In the genomic region with DNA sequence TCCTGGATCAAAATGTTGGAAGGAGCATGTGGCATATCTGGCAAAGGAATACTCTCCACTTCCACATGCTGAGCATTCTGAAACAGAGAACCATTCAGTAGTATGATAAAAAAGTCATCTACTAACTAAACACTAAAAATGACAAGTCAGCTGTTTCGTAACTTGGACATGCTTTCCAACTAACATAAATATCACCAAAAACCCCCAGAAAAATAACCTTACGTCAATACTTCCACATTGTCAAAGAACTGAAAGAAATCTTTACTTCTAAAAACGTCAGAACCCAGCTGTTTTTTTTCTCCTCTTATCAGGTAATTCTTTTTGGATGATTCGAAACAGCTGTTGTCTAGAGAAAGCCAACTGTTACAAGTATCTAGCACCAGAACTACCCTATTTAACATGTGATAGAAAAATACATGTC, we compare ENCODE assay signal across 24 cellular contexts. TPM values are rescaled to one million over a fixed set of nuclear protein-coding genes. Genes with fewer than 3 reads are reported as not detected.
DNase-seq lines count a peak whose midpoint lies in the region; ATAC-seq, FAIRE-seq and TF ChIP-seq lines count a peak whose summit lies in the region.
"Had no signal": no experiment of that assay in that cellular context is flagged by ENCODE, and none has a peak within 500 bp of the region (broad histone marks: within the 10 kb centered on the region; RNA-seq: fewer than 3 reads in every experiment).

No MANE protein-coding gene starts in this region.

- H3K27ac ChIP-seq in CD4-positive, CD25-positive, alpha-beta regulatory T cell (ENCODE audit: insufficient read depth, low read length, poor library complexity, severe bottlenecking): no peak overlapping the region
- H3K27ac ChIP-seq in GM12878 (ENCODE audit: control insufficient read depth, insufficient read depth) (no peak overlapping the region), right cardiac atrium (ENCODE audit: low read length) (no peak overlapping the region)
- H3K27ac ChIP-seq: esophagus squamous epithelium, HL-60, prostate gland, stomach had no signal

- intact Hi-C loops in GM12878 (cut with micrococcal nuclease; ENCODE audit: unreplicated experiment): no loop called here
- intact Hi-C loops in right cardiac atrium (cut with DNase I): no loop called here
- intact Hi-C loops in activated T-helper 2 cell treated with anti-CD3 and anti-CD28 coated beads, Interferon-gamma antibody, Interleukin-2, Interleukin-4, amounts not matched to agents 10 μg/mL and 5 μg/mL and 100 μg/mL, durations not matched to agents 14 hours and 24 hours and 36 hours (cut with micrococcal nuclease): no loop called here

- no peak for TF ChIP-seq RAD21 in GM12878 (IDR thresholded peaks at IDR 0.05; ENCODE audit: insufficient read depth, low read depth, low read length)

- no peaks in the 10 kb centered on the region for H3K27me3 ChIP-seq in CD4-positive, CD25-positive, alpha-beta regulatory T cell (ENCODE audit: control insufficient read depth, insufficient read depth, low read length)
- H3K27me3 ChIP-seq in GM12878 (replicated peaks in 1 of 2; ENCODE audit: control insufficient read depth in 2 of 2, insufficient read depth in 2 of 2, low read length in 1 of 2) (no peaks in the 10 kb centered on the region), right cardiac atrium (ENCODE audit: control insufficient read depth, insufficient read depth) (no peaks in the 10 kb centered on the region)
- H3K27me3 ChIP-seq: esophagus squamous epithelium, stomach had no signal

- H3K27me3 Mint-ChIP-seq in CD4-positive, CD25-positive, alpha-beta regulatory T cell: no peaks in the 10 kb centered on the region
- H3K27me3 Mint-ChIP-seq in activated T-helper 2 cell treated with anti-CD3 and anti-CD28 coated beads, Interferon-gamma antibody, Interleukin-2, Interleukin-4, amounts not matched to agents 10 μg/mL and 5 μg/mL and 100 μg/mL, durations not matched to agents 14 hours and 24 hours and 36 hours (ENCODE audit: low read depth): no peaks in the 10 kb centered on the region

- no peak for TF ChIP-seq CTCF in GM12878 (IDR thresholded peaks at IDR 0.05 in 2 of 3, conservative IDR thresholded peaks at IDR 0.05 in 1 of 3; ENCODE audit: control insufficient read depth in 2 of 3, extremely low read depth in 1 of 3, insufficient read depth in 1 of 3, low read depth in 3 of 3, low read length in 3 of 3)

- no peak for FAIRE-seq in GM12878 (lab: Jason Lieb, UNC)
- FAIRE-seq: colon had no signal

- no peak for DNase-seq in CD4-positive, CD25-positive, alpha-beta regulatory T cell
- no peak for DNase-seq in GM12878 (ENCODE audit: low read depth, low spot score)
- DNase-seq in right cardiac atrium: no peak
- DNase-seq in activated T-helper 2 cell treated with anti-CD3 and anti-CD28 coated beads, Interferon-gamma antibody, Interleukin-2, Interleukin-4, amounts not matched to agents 10 μg/mL and 5 μg/mL and 100 μg/mL, durations not matched to agents 14 hours and 24 hours and 36 hours (ENCODE audit: low spot score): no peak
- DNase-seq in retina: no peak
- DNase-seq: activated CD4-positive, alpha-beta T cell treated with anti-CD3 and anti-CD28 coated beads for 48 hours; activated CD8-positive, alpha-beta memory T cell treated with anti-CD3 and anti-CD28 coated beads, Interleukin-2, amount 50 U/mL, for 48 hours; activated naive CD4-positive, alpha-beta T cell treated with anti-CD3 and anti-CD28 coated beads for 36 hours; AML-193; COR-L47; esophagus squamous epithelium; head of caudate nucleus; NCI-H82; SHP77 treated with DMSO at 0.1 percent for 48 hours; stimulated activated CD4-positive, alpha-beta T cell treated with anti-CD3 and anti-CD28 coated beads, Interleukin-2, amount 100 ng/mL, for 48 hours; stomach; trophoblast cell had no signal

- no peaks in the 10 kb centered on the region for H3K4me1 ChIP-seq in CD4-positive, CD25-positive, alpha-beta regulatory T cell (ENCODE audit: control insufficient read depth, insufficient read depth, low read length, poor library complexity, severe bottlenecking)
- H3K4me1 ChIP-seq in GM12878 (ENCODE audit: control insufficient read depth, insufficient read depth, low read length) (no peaks in the 10 kb centered on the region), right cardiac atrium (ENCODE audit: control insufficient read depth, insufficient read depth, low read length) (no peaks in the 10 kb centered on the region)
- H3K4me1 ChIP-seq: esophagus squamous epithelium, prostate gland had no signal

- WGBS in GM12878 (ENCODE audit: insufficient coverage, insufficient replicate concordance, low lambda C conversion rate, missing lambda C conversion rate): 34% methylated on average over 4 of the region's 4 CpGs
- WGBS in right cardiac atrium: 51% methylated on average over 4 of the region's 4 CpGs

- H3K9me3 ChIP-seq in CD4-positive, CD25-positive, alpha-beta regulatory T cell (ENCODE audit: control insufficient read depth in 2 of 2, low read length in 2 of 2): no peaks in the 10 kb centered on the region
- H3K9me3 ChIP-seq in GM12878 (replicated peaks; ENCODE audit: control insufficient read depth, insufficient read depth, low read length): no peaks in the 10 kb centered on the region
- H3K9me3 ChIP-seq in right cardiac atrium (ENCODE audit: control insufficient read depth, low read length): no peaks in the 10 kb centered on the region
- H3K9me3 ChIP-seq: esophagus squamous epithelium, prostate gland, stomach had no signal

- H4K20me1 ChIP-seq in GM12878 (ENCODE audit: control insufficient read depth, insufficient read depth): no peaks in the 10 kb centered on the region

- no peak for TF ChIP-seq POLR2A in GM12878 (IDR thresholded peaks at IDR 0.05; ENCODE audit: low read depth, low read length)

- no peak overlapping the region for H3K4me3 Mint-ChIP-seq in CD4-positive, CD25-positive, alpha-beta regulatory T cell
- H3K4me3 Mint-ChIP-seq in activated T-helper 2 cell treated with anti-CD3 and anti-CD28 coated beads, Interferon-gamma antibody, Interleukin-2, Interleukin-4, amounts not matched to agents 10 μg/mL and 5 μg/mL and 100 μg/mL, durations not matched to agents 14 hours and 24 hours and 36 hours (ENCODE audit: low read depth): no peak overlapping the region
- H3K4me3 Mint-ChIP-seq: activated naive CD4-positive, alpha-beta T cell treated with anti-CD3 and anti-CD28 coated beads for 36 hours had no signal

- H3K4me3 ChIP-seq in CD4-positive, CD25-positive, alpha-beta regulatory T cell (ENCODE audit: low read depth, low read length): no peak overlapping the region
- H3K4me3 ChIP-seq in GM12878 (no peak overlapping the region), right cardiac atrium (ENCODE audit: low read length) (no peak overlapping the region)
- H3K4me3 ChIP-seq: esophagus squamous epithelium, prostate gland, smooth muscle cell, stomach had no signal

- no TSS peak for BruUV-seq in GM12878 (replicated peaks; lab: Mats Ljungman, UMichigan)

- H3K36me3 Mint-ChIP-seq in CD4-positive, CD25-positive, alpha-beta regulatory T cell: peaks cover 56% of the 10 kb centered on the region
- peaks cover 87% of the 10 kb centered on the region for H3K36me3 Mint-ChIP-seq in activated T-helper 2 cell treated with anti-CD3 and anti-CD28 coated beads, Interferon-gamma antibody, Interleukin-2, Interleukin-4, amounts not matched to agents 10 μg/mL and 5 μg/mL and 100 μg/mL, durations not matched to agents 14 hours and 24 hours and 36 hours (ENCODE audit: low read depth)

- CTCF ChIA-PET in GM12878 (lab: Yijun Ruan, JAX): interaction anchor here (1.2 to 1.6 kb wide), 3 partner anchors 10 to 18 kb away, joined by 3 to 4 read pairs (median 4); no protein-coding TSS in a partner anchor

- no peak overlapping the region for H2AFZ ChIP-seq in GM12878 (ENCODE audit: control insufficient read depth, low read depth, low read length)

- no peak for ATAC-seq in CD4-positive, CD25-positive, alpha-beta regulatory T cell (ENCODE audit: low read depth in 2 of 2)
- ATAC-seq in GM18868 (IDR thresholded peaks at IDR 0.05; ENCODE audit: unreplicated experiment): peak; percentile 78
- ATAC-seq in GM12878: peak; percentile 65
- peak; percentile 70 to 74 for ATAC-seq in right cardiac atrium
- no peak for ATAC-seq in GM21619 (IDR thresholded peaks at IDR 0.05; ENCODE audit: unreplicated experiment)

- H3K9me3 Mint-ChIP-seq in CD4-positive, CD25-positive, alpha-beta regulatory T cell: no peaks in the 10 kb centered on the region
- no peaks in the 10 kb centered on the region for H3K9me3 Mint-ChIP-seq in activated T-helper 2 cell treated with anti-CD3 and anti-CD28 coated beads, Interferon-gamma antibody, Interleukin-2, Interleukin-4, amounts not matched to agents 10 μg/mL and 5 μg/mL and 100 μg/mL, durations not matched to agents 14 hours and 24 hours and 36 hours
- H3K9me3 Mint-ChIP-seq: activated naive CD4-positive, alpha-beta T cell treated with anti-CD3 and anti-CD28 coated beads for 36 hours had no signal

- POLR2A ChIA-PET in GM12878 (lab: Charles Lee): interaction anchor here (1.2 kb wide), 1 partner anchor 8 kb away, joined by 4 read pairs; a partner anchor contains a TSS

- peaks cover 10 to 22% (median 15%) of the 10 kb centered on the region in 4 donors for H3K4me1 Mint-ChIP-seq in CD4-positive, CD25-positive, alpha-beta regulatory T cell
- no peaks in the 10 kb centered on the region for H3K4me1 Mint-ChIP-seq in activated T-helper 2 cell treated with anti-CD3 and anti-CD28 coated beads, Interferon-gamma antibody, Interleukin-2, Interleukin-4, amounts not matched to agents 10 μg/mL and 5 μg/mL and 100 μg/mL, durations not matched to agents 14 hours and 24 hours and 36 hours (ENCODE audit: low read depth)

- H3K79me2 ChIP-seq in GM12878 (ENCODE audit: control insufficient read depth, insufficient read depth, low read length): peaks cover 10% of the 10 kb centered on the region

- SMC1A ChIA-PET in GM12878 (lab: Charles Lee; ENCODE audit: uncharacterized antibody, unreplicated experiment): interaction anchor here (0.7 to 0.9 kb wide), 2 partner anchors 11 to 16 kb away, joined by 3 read pairs; no protein-coding TSS in a partner anchor

- peak overlapping the region in 2 of 3 donors; percentile 32 to 76 for H3K27ac Mint-ChIP-seq in CD4-positive, CD25-positive, alpha-beta regulatory T cell
- H3K27ac Mint-ChIP-seq in activated T-helper 2 cell treated with anti-CD3 and anti-CD28 coated beads, Interferon-gamma antibody, Interleukin-2, Interleukin-4, amounts not matched to agents 10 μg/mL and 5 μg/mL and 100 μg/mL, durations not matched to agents 14 hours and 24 hours and 36 hours: no peak overlapping the region
- H3K27ac Mint-ChIP-seq: activated naive CD4-positive, alpha-beta T cell treated with anti-CD3 and anti-CD28 coated beads for 36 hours had no signal

- H3K4me2 ChIP-seq in GM12878 (ENCODE audit: control insufficient read depth, insufficient read depth): no peak overlapping the region
- H3K4me2 ChIP-seq: smooth muscle cell had no signal

- in situ Hi-C loops in GM12878 (cut with MboI): loop anchor here (25.0 kb wide), 2 partner anchors 1092 to 1983 kb away; a partner anchor contains a TSS

- TF ChIP-seq EP300 in GM12878 (IDR thresholded peaks at IDR 0.05; ENCODE audit: borderline replicate concordance in 1 of 2, control insufficient read depth in 1 of 2, low read depth in 2 of 2, low read length in 2 of 2): peak in 1 of 2 experiments; percentile 20; a peak in 1 of 4 replicates

- no peak overlapping the region for H3K9ac ChIP-seq in GM12878 (ENCODE audit: control insufficient read depth, insufficient read depth, low read length)

- H3K36me3 ChIP-seq in CD4-positive, CD25-positive, alpha-beta regulatory T cell (ENCODE audit: control insufficient read depth, insufficient read depth, low read length): peaks cover 95% of the 10 kb centered on the region
- H3K36me3 ChIP-seq in GM12878 (ENCODE audit: control insufficient read depth in 2 of 2, insufficient read depth in 2 of 2, low read length in 1 of 2): peaks cover 5 to 41% of the 10 kb centered on the region in 2 experiments

- RAD21 ChIA-PET in GM12878 (lab: Charles Lee; ENCODE audit: unreplicated experiment): interaction anchor here (1.2 to 1.5 kb wide), 2 partner anchors 9 to 19 kb away, joined by 4 to 6 read pairs; no protein-coding TSS in a partner anchor

RNA-seq across cellular contexts. Expression of a gene that starts 8.2 kb away (rescaled TPM):
- 119 TPM for total RNA-seq in CD4-positive, CD25-positive, alpha-beta regulatory T cell
- polyA plus RNA-seq in CD4-positive, CD25-positive, alpha-beta regulatory T cell: 10 to 100 TPM; 50.7 to 61.0 (median 56.0) TPM
- 42.4 and 49.4 TPM in 2 replicates for total RNA-seq in GM12878 (2013; cell fraction: nucleolus; rRNA removed)
- total RNA-seq in GM12878 (2014; rRNA removed): 10.0 and 11.5 TPM in 2 replicates
- 34.3 and 39.4 TPM in 2 replicates for total RNA-seq in GM12878 (2014; rRNA removed; fragmentation: Illumina TruSeq; extraction: Trizol)
- total RNA-seq in GM12878 (2021): 76.5 and 77.6 TPM in 2 replicates
- 24.9 TPM for polyA plus RNA-seq in GM12878 (2011; ENCODE audit: low read depth)
- 10.6 and 15.9 TPM in 2 replicates for polyA plus RNA-seq in GM12878 (2011; rRNA removed)
- 8.4 and 13.0 TPM in 2 replicates for polyA plus RNA-seq in GM12878 (2011; cell fraction: cytosol; rRNA removed)
- polyA plus RNA-seq in GM12878 (2011; cell fraction: nucleus; rRNA removed): 18.8 and 19.3 TPM in 2 replicates
- 39.9 and 56.2 TPM in 2 replicates for polyA plus RNA-seq in GM12878 (2012)
- 60.3 and 80.9 TPM in 2 replicates for polyA plus RNA-seq in GM12878 (2014; fragmentation: Illumina TruSeq; extraction: Trizol)
- polyA plus RNA-seq in GM12878 (2014; fragmentation: Nextera tagmentation; extraction: Ambion mirVana): 10 to 100 TPM; 17.5 to 18.9 TPM
- 13.4 and 18.0 TPM in 2 replicates for polyA plus RNA-seq in GM12878 (2014; rRNA removed)
- polyA plus RNA-seq in GM12878 (2016; fragmentation: Nextera tagmentation; extraction: Ambion mirVana): 100 to 1,000 TPM; 102 to 107 TPM
- polyA minus RNA-seq in GM12878 (2011; rRNA and poly(A)+ RNA removed): 11.1 and 16.1 TPM in 2 replicates
- polyA minus RNA-seq in GM12878 (2011; cell fraction: cytosol; rRNA and poly(A)+ RNA removed): 11.9 and 16.8 TPM in 2 replicates
- polyA minus RNA-seq in GM12878 (2011; cell fraction: nucleus; rRNA and poly(A)+ RNA removed): 25.1 and 40.5 TPM in 2 replicates
- 10 to 100 TPM; 51.9 to 63.7 (median 54.1) TPM for total RNA-seq in right cardiac atrium
- polyA plus RNA-seq in right cardiac atrium: 19.3 TPM
- 128 and 134 TPM in 2 replicates for total RNA-seq in activated T-helper 2 cell treated with anti-CD3 and anti-CD28 coated beads, Interferon-gamma antibody, Interleukin-2, Interleukin-4, amounts not matched to agents 10 μg/mL and 5 μg/mL and 100 μg/mL, durations not matched to agents 14 hours and 24 hours and 36 hours

RNA-seq across cellular contexts. Expression of a gene that starts 8.4 kb away (rescaled TPM):
- 0.54 TPM for total RNA-seq in CD4-positive, CD25-positive, alpha-beta regulatory T cell
- polyA plus RNA-seq in CD4-positive, CD25-positive, alpha-beta regulatory T cell: 1 to 10 TPM; 1.4 to 2.8 (median 1.7) TPM
- total RNA-seq in GM12878 (2013; cell fraction: nucleolus; rRNA removed): 1.9 and 2.7 TPM in 2 replicates
- total RNA-seq in GM12878 (2014; rRNA removed) (2.0 and 2.7 TPM in 2 replicates), GM12878 (2014; rRNA removed; fragmentation: Illumina TruSeq; extraction: Trizol) (2.9 and 3.1 TPM in 2 replicates), GM12878 (2021) (1.8 TPM in 2 replicates), right cardiac atrium (1 to 10 TPM; 1.4 to 2.7 (median 1.5) TPM)
- 0.51 TPM for polyA plus RNA-seq in GM12878 (2011; ENCODE audit: low read depth)
- polyA plus RNA-seq in GM12878 (2011; rRNA removed) (2.3 and 4.5 TPM in 2 replicates), GM12878 (2014; fragmentation: Illumina TruSeq; extraction: Trizol) (3.1 and 3.5 TPM in 2 replicates), GM12878 (2014; fragmentation: Nextera tagmentation; extraction: Ambion mirVana) (1 to 10 TPM; 5.7 to 7.2 TPM), GM12878 (2014; rRNA removed) (1.9 and 2.6 TPM in 2 replicates), GM12878 (2016; fragmentation: Nextera tagmentation; extraction: Ambion mirVana) (1 to 10 TPM; 3.7 to 4.6 TPM), right cardiac atrium (3.8 TPM)
- polyA plus RNA-seq in GM12878 (2011; cell fraction: cytosol; rRNA removed): 0.97 and 0.99 TPM in 2 replicates
- 0.51 and 0.87 TPM in 2 replicates for polyA plus RNA-seq in GM12878 (2011; cell fraction: nucleus; rRNA removed)
- polyA plus RNA-seq in GM12878 (2012): 0.89 and 1.4 TPM in 2 replicates
- polyA minus RNA-seq in GM12878 (2011; rRNA and poly(A)+ RNA removed): 0.31 and 0.51 TPM in 2 replicates
- not detected in 2 replicates for polyA minus RNA-seq in GM12878 (2011; cell fraction: cytosol; rRNA and poly(A)+ RNA removed)
- polyA minus RNA-seq in GM12878 (2011; cell fraction: nucleus; rRNA and poly(A)+ RNA removed): 0.36 and 0.57 TPM in 2 replicates
- total RNA-seq in activated T-helper 2 cell treated with anti-CD3 and anti-CD28 coated beads, Interferon-gamma antibody, Interleukin-2, Interleukin-4, amounts not matched to agents 10 μg/mL and 5 μg/mL and 100 μg/mL, durations not matched to agents 14 hours and 24 hours and 36 hours: 2.2 and 2.8 TPM in 2 replicates

RNA-seq across cellular contexts. Expression of a gene that starts 18.9 kb away (rescaled TPM):
- total RNA-seq in CD4-positive, CD25-positive, alpha-beta regulatory T cell: not detected
- polyA plus RNA-seq in CD4-positive, CD25-positive, alpha-beta regulatory T cell: under 1 TPM in 2 of 4 donors, not detected in 2; 0.08 to 0.09 TPM
- not detected in 2 replicates for total RNA-seq in GM12878 (2013; cell fraction: nucleolus; rRNA removed)
- total RNA-seq in GM12878 (2014; rRNA removed): not detected in 2 replicates
- total RNA-seq in GM12878 (2014; rRNA removed; fragmentation: Illumina TruSeq; extraction: Trizol): not detected in 2 replicates
- not detected in 2 replicates for total RNA-seq in GM12878 (2021)
- not detected for polyA plus RNA-seq in GM12878 (2011; ENCODE audit: low read depth)
- polyA plus RNA-seq in GM12878 (2011; rRNA removed): not detected in 2 replicates
- polyA plus RNA-seq in GM12878 (2011; cell fraction: cytosol; rRNA removed): not detected in 2 replicates
- polyA plus RNA-seq in GM12878 (2011; cell fraction: nucleus; rRNA removed): not detected in 2 replicates
- 0.13 TPM in 1 of 2 replicates, not detected in the other for polyA plus RNA-seq in GM12878 (2012)
- not detected in 2 replicates for polyA plus RNA-seq in GM12878 (2014; fragmentation: Illumina TruSeq; extraction: Trizol)
- polyA plus RNA-seq in GM12878 (2014; fragmentation: Nextera tagmentation; extraction: Ambion mirVana): under 1 TPM; 0.10 to 0.11 TPM
- polyA plus RNA-seq in GM12878 (2014; rRNA removed): not detected in 2 replicates
- polyA plus RNA-seq in GM12878 (2016; fragmentation: Nextera tagmentation; extraction: Ambion mirVana): under 1 TPM; 0.05 to 0.35 TPM
- polyA minus RNA-seq in GM12878 (2011; rRNA and poly(A)+ RNA removed): not detected in 2 replicates
- polyA minus RNA-seq in GM12878 (2011; cell fraction: cytosol; rRNA and poly(A)+ RNA removed): not detected in 2 replicates
- not detected in 2 replicates for polyA minus RNA-seq in GM12878 (2011; cell fraction: nucleus; rRNA and poly(A)+ RNA removed)
- total RNA-seq in right cardiac atrium: under 1 TPM; 0.53 to 0.85 (median 0.68) TPM
- 1.5 TPM for polyA plus RNA-seq in right cardiac atrium
- total RNA-seq in activated T-helper 2 cell treated with anti-CD3 and anti-CD28 coated beads, Interferon-gamma antibody, Interleukin-2, Interleukin-4, amounts not matched to agents 10 μg/mL and 5 μg/mL and 100 μg/mL, durations not matched to agents 14 hours and 24 hours and 36 hours: not detected in 2 replicates
- total RNA-seq: activated naive CD4-positive, alpha-beta T cell treated with anti-CD3 and anti-CD28 coated beads for 36 hours; T-helper 1 cell treated with Interleukin-12 subunit alpha and Interleukin-12 subunit beta and Interleukin-4 antibody, amounts not matched to agents 30 ng/mL and 1 ng/mL, for 36 hours had no signal
- polyA plus RNA-seq: stomach had no signal

RNA-seq across cellular contexts. Expression of a gene that starts 48.3 kb away (rescaled TPM):
- total RNA-seq in CD4-positive, CD25-positive, alpha-beta regulatory T cell: not detected
- not detected for polyA plus RNA-seq in CD4-positive, CD25-positive, alpha-beta regulatory T cell
- not detected in 2 replicates for total RNA-seq in GM12878 (2013; cell fraction: nucleolus; rRNA removed)
- not detected in 2 replicates for total RNA-seq in GM12878 (2014; rRNA removed)
- total RNA-seq in GM12878 (2014; rRNA removed; fragmentation: Illumina TruSeq; extraction: Trizol): not detected in 2 replicates
- total RNA-seq in GM12878 (2021): not detected in 2 replicates
- polyA plus RNA-seq in GM12878 (2011; ENCODE audit: low read depth): not detected
- not detected in 2 replicates for polyA plus RNA-seq in GM12878 (2011; rRNA removed)
- not detected in 2 replicates for polyA plus RNA-seq in GM12878 (2011; cell fraction: cytosol; rRNA removed)
- polyA plus RNA-seq in GM12878 (2011; cell fraction: nucleus; rRNA removed): not detected in 2 replicates
- polyA plus RNA-seq in GM12878 (2012): not detected in 2 replicates
- polyA plus RNA-seq in GM12878 (2014; fragmentation: Illumina TruSeq; extraction: Trizol): not detected in 2 replicates
- under 1 TPM in 1 of 2 experiments, not detected in 1; 0.02 TPM for polyA plus RNA-seq in GM12878 (2014; fragmentation: Nextera tagmentation; extraction: Ambion mirVana)
- not detected in 2 replicates for polyA plus RNA-seq in GM12878 (2014; rRNA removed)
- polyA plus RNA-seq in GM12878 (2016; fragmentation: Nextera tagmentation; extraction: Ambion mirVana): not detected
- not detected in 2 replicates for polyA minus RNA-seq in GM12878 (2011; rRNA and poly(A)+ RNA removed)
- not detected in 2 replicates for polyA minus RNA-seq in GM12878 (2011; cell fraction: cytosol; rRNA and poly(A)+ RNA removed)
- not detected in 2 replicates for polyA minus RNA-seq in GM12878 (2011; cell fraction: nucleus; rRNA and poly(A)+ RNA removed)
- 10 to 100 TPM in 2 of 4 donors, 1 to 10 TPM in 2; 9.2 to 13.2 (median 10.2) TPM for total RNA-seq in right cardiac atrium
- 6.8 TPM for polyA plus RNA-seq in right cardiac atrium
- not detected in 2 replicates for total RNA-seq in activated T-helper 2 cell treated with anti-CD3 and anti-CD28 coated beads, Interferon-gamma antibody, Interleukin-2, Interleukin-4, amounts not matched to agents 10 μg/mL and 5 μg/mL and 100 μg/mL, durations not matched to agents 14 hours and 24 hours and 36 hours
- total RNA-seq: activated naive CD4-positive, alpha-beta T cell treated with anti-CD3 and anti-CD28 coated beads for 36 hours; T-helper 1 cell treated with Interleukin-12 subunit alpha and Interleukin-12 subunit beta and Interleukin-4 antibody, amounts not matched to agents 30 ng/mL and 1 ng/mL, for 36 hours had no signal

Comparison
In these comparisons a context has a peak if more than half of its experiments do, and no peak if none do; other contexts are left out.
1. ATAC-seq: peak in GM18868 (single experiment), GM12878 (single experiment) and right cardiac atrium (2 of 2); none in CD4-positive, CD25-positive, alpha-beta regulatory T cell (0 of 2) and GM21619 (single experiment).